ENCODE assay signal across 8 cellular contexts in the genomic region with DNA sequence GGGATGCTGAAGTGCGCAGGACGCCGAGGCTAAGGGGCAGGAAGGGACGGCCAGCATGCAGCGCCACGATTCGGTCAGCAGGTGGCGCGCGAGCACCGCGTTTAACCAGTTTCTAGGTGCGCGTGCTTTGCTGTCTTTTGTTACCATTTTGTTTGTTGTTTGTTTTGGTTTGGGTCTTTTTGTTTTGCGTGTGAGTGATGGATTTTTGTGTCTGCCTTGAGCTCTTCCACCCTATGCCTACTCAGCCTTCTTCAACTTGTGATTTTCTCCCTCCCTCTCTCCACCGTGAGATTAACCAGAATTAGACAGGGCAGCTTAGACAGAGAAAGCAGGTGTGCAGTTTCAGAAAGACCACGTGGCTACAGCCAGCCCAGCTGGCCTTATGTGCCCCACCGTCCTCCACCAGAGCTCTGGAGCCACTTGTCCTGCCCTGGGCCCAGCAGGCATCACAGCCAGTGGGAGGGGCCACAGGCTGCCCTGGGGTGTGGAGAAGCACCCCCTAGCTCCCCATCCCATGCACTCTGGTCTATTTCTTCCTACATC.
DNase-seq lines count a peak whose midpoint lies in the region; ATAC-seq and TF ChIP-seq lines count a peak whose summit lies in the region.

No MANE protein-coding gene starts in this region.

- no peaks in the 10 kb centered on the region for H3K27me3 ChIP-seq in smooth muscle cell (ENCODE audit: low read depth)

- no peaks in the 10 kb centered on the region for H3K79me2 ChIP-seq in smooth muscle cell (ENCODE audit: low read depth)

- peak; percentile 99 for TF ChIP-seq CTCF in smooth muscle cell (IDR thresholded peaks at IDR 0.05; ENCODE audit: borderline replicate concordance, insufficient read depth, poor library complexity, severe bottlenecking)

- ATAC-seq in GM18505 (IDR thresholded peaks at IDR 0.05; ENCODE audit: unreplicated experiment) (peak; percentile 94), HG02943 (IDR thresholded peaks at IDR 0.05; ENCODE audit: low read depth, unreplicated experiment) (peak; percentile 90)

- no peaks in the 10 kb centered on the region for H4K20me1 ChIP-seq in smooth muscle cell (ENCODE audit: low read depth)

- TF ChIP-seq POLR2A in GM18505 (IDR thresholded peaks at IDR 0.05; ENCODE audit: borderline replicate concordance, extremely low read depth, insufficient read depth, insufficient read length): no peak

- DNase-seq in 8988T: peak; percentile 44
- DNase-seq in NCI-H187 (lab: John Stamatoyannopoulos, UW): peak; percentile 67 to 98
- DNase-seq in T1000 (lab: John Stamatoyannopoulos, UW): peak; percentile 63
- peak; percentile 84 for DNase-seq in astrocyte of the hippocampus (ENCODE audit: low read depth, low spot score)
- peak; percentile 68 for DNase-seq in iPS DF 4.7 (ENCODE audit: extremely low read depth, low spot score)
- DNase-seq in smooth muscle cell (lab: John Stamatoyannopoulos, UW; ENCODE audit: unreplicated experiment): peak; percentile 27

- H3K9ac ChIP-seq in smooth muscle cell (ENCODE audit: low read depth): no peak overlapping the region

- H2AFZ ChIP-seq in smooth muscle cell (ENCODE audit: low read depth): no peak overlapping the region

- H3F3A ChIP-seq in smooth muscle cell (ENCODE audit: low read depth): no peaks in the 10 kb centered on the region

- H3K4me1 ChIP-seq in smooth muscle cell (ENCODE audit: low read depth): peaks cover 4% of the 10 kb centered on the region

- 7% methylated on average over 18 of the region's 18 CpGs for WGBS in smooth muscle cell (ENCODE audit: low lambda C conversion rate)

- peak overlapping the region; percentile 56 for H3K4me2 ChIP-seq in smooth muscle cell

- no peaks in the 10 kb centered on the region for H3K9me3 ChIP-seq in smooth muscle cell (replicated peaks; ENCODE audit: low read depth)

- H3K4me3 ChIP-seq in smooth muscle cell: peak overlapping the region; percentile 31

- no peaks in the 10 kb centered on the region for H3K36me3 ChIP-seq in smooth muscle cell (ENCODE audit: low read depth)

- no peak overlapping the region for H3K27ac ChIP-seq in smooth muscle cell (ENCODE audit: low read depth)

Comparison
In these comparisons a context has a peak if more than half of its experiments do, and no peak if none do; other contexts are left out.
1. DNase-seq: peak in every context shown above with its lines; median percentile 84 in astrocyte of the hippocampus; 82 in NCI-H187; 68 in iPS DF 4.7; 63 in T1000; 44 in 8988T; 27 in smooth muscle cell.